9 cellular contexts compared by ENCODE assay signal in the genomic region with DNA sequence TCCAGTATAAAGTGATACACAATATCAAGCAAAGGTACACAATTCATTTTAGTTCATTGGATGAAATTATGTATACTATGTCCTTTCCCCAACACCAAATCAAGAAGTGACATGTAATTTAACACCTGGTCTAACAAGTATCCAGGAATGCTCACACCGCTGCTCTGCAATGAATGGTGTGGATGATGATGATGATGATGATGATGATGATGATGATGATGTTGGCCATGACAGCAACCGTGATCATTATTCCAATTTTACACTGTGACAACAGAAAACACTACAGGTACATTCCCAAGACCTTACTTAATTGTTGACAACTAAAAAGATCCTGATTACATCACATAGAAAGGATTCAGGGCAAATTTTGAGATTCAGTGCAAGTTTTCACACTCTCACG.
"Had no signal": no experiment of that assay in that cellular context is flagged by ENCODE, and none has a peak within 500 bp of the region (broad histone marks: within the 10 kb centered on the region; RNA-seq: fewer than 3 reads in every experiment).

No MANE protein-coding gene starts in this region.

- H3K36me3 ChIP-seq: HAP-1 had no signal

- ATAC-seq: HCT116, K562 had no signal

- H2AFZ ChIP-seq: GM23248 had no signal

- FAIRE-seq: HTR-8/SVneo, K562 had no signal

- H3K4me1 ChIP-seq: HAP-1 had no signal

- H3K9ac ChIP-seq: GM23248 had no signal

- H3K9me3 ChIP-seq: HAP-1 had no signal

- DNase-seq: GM23248, GOT3, H7, Kasumi-1, KG1 had no signal

- H3K27ac ChIP-seq: GM23248 had no signal

- H3K4me3 ChIP-seq: GM23248, HAP-1, K562 had no signal
